ENCODE assay signal across 16 cellular contexts in genomic region chr11:72872012-72872411, GRCh38. TPM values are rescaled to one million over a fixed set of nuclear protein-coding genes. Genes with fewer than 3 reads are reported as not detected.
DNase-seq lines count a peak whose midpoint lies in the region; TF ChIP-seq lines count a peak whose summit lies in the region.
"Had no signal": no experiment of that assay in that cellular context is flagged by ENCODE, and none has a peak within 500 bp of the region (broad histone marks: within the 10 kb centered on the region; RNA-seq: fewer than 3 reads in every experiment).

No MANE protein-coding gene starts in this region.

- H3K4me3 ChIP-seq in smooth muscle cell = no peak overlapping the region
- H3K4me3 ChIP-seq: BLaER1 treated with 17β-estradiol and CSF1 and Interleukin-3, amounts not matched to agents 10 nM and 100 nM had no signal

- peak overlapping the region; percentile 48 for H3K27ac ChIP-seq in smooth muscle cell (ENCODE audit: low read depth)
- H3K27ac ChIP-seq: BLaER1 treated with 17β-estradiol and CSF1 and Interleukin-3, amounts not matched to agents 10 nM and 100 nM had no signal

- no peak overlapping the region for H3K4me3 Mint-ChIP-seq in activated naive CD4-positive, alpha-beta T cell treated with anti-CD3 and anti-CD28 coated beads, Interleukin-2, amount 50 U/mL, for 24 hours
- H3K4me3 Mint-ChIP-seq in chondrocyte (ENCODE audit: unreplicated experiment) (no peak overlapping the region), progenitor cell of endocrine pancreas (ENCODE audit: low read depth) (no peak overlapping the region)
- H3K4me3 Mint-ChIP-seq: CD8-positive, alpha-beta T cell; HFFc6 had no signal

- H2AFZ ChIP-seq in smooth muscle cell (ENCODE audit: low read depth) = no peak overlapping the region

- H3K79me2 ChIP-seq in smooth muscle cell (ENCODE audit: low read depth) = no peaks in the 10 kb centered on the region

- peaks cover 6% of the 10 kb centered on the region for H3F3A ChIP-seq in smooth muscle cell (ENCODE audit: low read depth)

- no peaks in the 10 kb centered on the region for H3K36me3 ChIP-seq in smooth muscle cell (ENCODE audit: low read depth)

- peaks cover 15% of the 10 kb centered on the region for H3K36me3 Mint-ChIP-seq in activated naive CD4-positive, alpha-beta T cell treated with anti-CD3 and anti-CD28 coated beads, Interleukin-2, amount 50 U/mL, for 24 hours
- H3K36me3 Mint-ChIP-seq in chondrocyte (ENCODE audit: low read depth) (peaks cover 9% of the 10 kb centered on the region), progenitor cell of endocrine pancreas (ENCODE audit: insufficient read depth) (peaks cover 6% of the 10 kb centered on the region)

- no peaks in the 10 kb centered on the region for H3K27me3 Mint-ChIP-seq in activated naive CD4-positive, alpha-beta T cell treated with anti-CD3 and anti-CD28 coated beads, Interleukin-2, amount 50 U/mL, for 24 hours
- H3K27me3 Mint-ChIP-seq in chondrocyte (ENCODE audit: low read depth) (no peaks in the 10 kb centered on the region), progenitor cell of endocrine pancreas (no peaks in the 10 kb centered on the region)

- no peaks in the 10 kb centered on the region for H3K4me1 ChIP-seq in smooth muscle cell (ENCODE audit: low read depth)

- no peaks in the 10 kb centered on the region for H3K27me3 ChIP-seq in smooth muscle cell (ENCODE audit: low read depth)
- H3K27me3 ChIP-seq: BLaER1 treated with 17β-estradiol and CSF1 and Interleukin-3, amounts not matched to agents 10 nM and 100 nM had no signal

- H3K9ac ChIP-seq in smooth muscle cell (ENCODE audit: low read depth) = no peak overlapping the region
- H3K9ac ChIP-seq: BLaER1 treated with 17β-estradiol and CSF1 and Interleukin-3, amounts not matched to agents 10 nM and 100 nM had no signal

- no peak for DNase-seq in activated naive CD4-positive, alpha-beta T cell treated with anti-CD3 and anti-CD28 coated beads, Interleukin-2, amount 50 U/mL, for 16 hours
- DNase-seq in chondrocyte (ENCODE audit: low spot score) (no peak), smooth muscle cell (lab: John Stamatoyannopoulos, UW; ENCODE audit: unreplicated experiment) (no peak), progenitor cell of endocrine pancreas (ENCODE audit: low spot score, unreplicated experiment) (no peak), T1000 (lab: John Stamatoyannopoulos, UW) (no peak), T-helper 2 cell (no peak)
- DNase-seq: 8988T; Calu3; CD8-positive, alpha-beta T cell; DMS79 treated with DMSO at 0.1 percent for 48 hours; GF-D8; GOT3; H7; HFFc6 had no signal

- peak overlapping the region; percentile 14 for H3K27ac Mint-ChIP-seq in activated naive CD4-positive, alpha-beta T cell treated with anti-CD3 and anti-CD28 coated beads, Interleukin-2, amount 50 U/mL, for 24 hours
- H3K27ac Mint-ChIP-seq in chondrocyte (ENCODE audit: unreplicated experiment) = peak overlapping the region; percentile 32
- no peak overlapping the region for H3K27ac Mint-ChIP-seq in progenitor cell of endocrine pancreas
- H3K27ac Mint-ChIP-seq: CD8-positive, alpha-beta T cell; HFFc6 had no signal

- H3K9me3 ChIP-seq in smooth muscle cell (replicated peaks; ENCODE audit: low read depth) = no peaks in the 10 kb centered on the region

- no peaks in the 10 kb centered on the region for H4K20me1 ChIP-seq in smooth muscle cell (ENCODE audit: low read depth)

- H3K4me1 Mint-ChIP-seq in activated naive CD4-positive, alpha-beta T cell treated with anti-CD3 and anti-CD28 coated beads, Interleukin-2, amount 50 U/mL, for 24 hours = peaks cover 29% of the 10 kb centered on the region
- H3K4me1 Mint-ChIP-seq in chondrocyte (ENCODE audit: low read depth) (peaks cover 36% of the 10 kb centered on the region), progenitor cell of endocrine pancreas (ENCODE audit: low read depth) (peaks cover 1% of the 10 kb centered on the region)

- H3K9me3 Mint-ChIP-seq in activated naive CD4-positive, alpha-beta T cell treated with anti-CD3 and anti-CD28 coated beads, Interleukin-2, amount 50 U/mL, for 24 hours = no peaks in the 10 kb centered on the region
- no peaks in the 10 kb centered on the region for H3K9me3 Mint-ChIP-seq in chondrocyte (ENCODE audit: low read depth)
- H3K9me3 Mint-ChIP-seq in progenitor cell of endocrine pancreas (ENCODE audit: low read depth) = no peaks in the 10 kb centered on the region
- H3K9me3 Mint-ChIP-seq: CD8-positive, alpha-beta T cell; HFFc6 had no signal

- no peak overlapping the region for H3K4me2 ChIP-seq in smooth muscle cell
- H3K4me2 ChIP-seq: BLaER1 treated with 17β-estradiol and CSF1 and Interleukin-3, amounts not matched to agents 10 nM and 100 nM had no signal

- TF ChIP-seq CTCF in chondrocyte (IDR thresholded peaks at IDR 0.05) (no peak), smooth muscle cell (IDR thresholded peaks at IDR 0.05; ENCODE audit: borderline replicate concordance, insufficient read depth, poor library complexity, severe bottlenecking) (no peak), progenitor cell of endocrine pancreas (IDR thresholded peaks at IDR 0.05; ENCODE audit: unreplicated experiment) (no peak)

- 100% methylated on average over 1 of the region's 1 CpG for WGBS in smooth muscle cell (ENCODE audit: low lambda C conversion rate)

RNA-seq across cellular contexts. Expression of gene ATG16L2, which starts 57.8 kb away (rescaled TPM):
- total RNA-seq in chondrocyte = 7.9 to 14.8 TPM (median 9.9 TPM) in 3 replicates
- total RNA-seq in smooth muscle cell = 3.1 and 9.3 TPM in 2 replicates
- polyA plus RNA-seq in smooth muscle cell = 7.4 and 16.1 TPM in 2 replicates
- 43.8 and 43.9 TPM in 2 replicates for total RNA-seq in progenitor cell of endocrine pancreas
